Comparison of ENCODE assay signal across 2 cellular contexts in genomic region chr10:69643779-69644657, GRCh38.
TF ChIP-seq lines count a peak whose summit lies in the region.

No MANE protein-coding gene starts in this region.

TF ChIP-seq in K562, 482 proteins besides CTCF, POLR2A, EP300 and RAD21:
- TF ChIP-seq CREB1 (IDR thresholded peaks at IDR 0.05) (no peak), CREB1 (CRISPR knock-in tag; IDR thresholded peaks at IDR 0.05) (no peak), NFE2L1 (tag; IDR thresholded peaks at IDR 0.05; ENCODE audit: borderline replicate concordance, low read depth) (no peak), ZNF586 (CRISPR knock-in tag; conservative IDR thresholded peaks at IDR 0.05) (no peak), CREB3L1 (IDR thresholded peaks at IDR 0.05; ENCODE audit: borderline replicate concordance, low read depth) (no peak), MYC (IDR thresholded peaks at IDR 0.05; ENCODE audit: low read depth, low read length) (no peak), MYC (CRISPR knock-in tag; IDR thresholded peaks at IDR 0.05; ENCODE audit: borderline replicate concordance, low read depth) (no peak), ZNF444 (CRISPR knock-in tag; IDR thresholded peaks at IDR 0.05) (no peak), GABPB1 (CRISPR knock-in tag; IDR thresholded peaks at IDR 0.05) (no peak)
TF ChIP-seq in K562: peak in this region for 0.

TF ChIP-seq in HepG2, 621 proteins besides CTCF, POLR2A, EP300 and RAD21:
- TF ChIP-seq PHF8 (CRISPR knock-in tag; IDR thresholded peaks at IDR 0.05) (no peak), CSRNP1 (CRISPR knock-in tag; IDR thresholded peaks at IDR 0.05) (no peak), ARID3A (IDR thresholded peaks at IDR 0.05; ENCODE audit: low read depth, low read length) (no peak), ZZZ3 (CRISPR knock-in tag; IDR thresholded peaks at IDR 0.05; ENCODE audit: borderline replicate concordance) (no peak), RXRA (CRISPR knock-in tag; IDR thresholded peaks at IDR 0.05) (no peak), TEAD3 (CRISPR knock-in tag; optimal IDR thresholded peaks at IDR 0.05; ENCODE audit: borderline replicate concordance) (no peak), ZNF251 (CRISPR knock-in tag; IDR thresholded peaks at IDR 0.05) (no peak), MAFG (CRISPR knock-in tag; IDR thresholded peaks at IDR 0.05) (no peak), ZNF615 (CRISPR knock-in tag; IDR thresholded peaks at IDR 0.05; ENCODE audit: borderline replicate concordance) (no peak)
